ENCODE assay signal across 25 cellular contexts in the genomic region with DNA sequence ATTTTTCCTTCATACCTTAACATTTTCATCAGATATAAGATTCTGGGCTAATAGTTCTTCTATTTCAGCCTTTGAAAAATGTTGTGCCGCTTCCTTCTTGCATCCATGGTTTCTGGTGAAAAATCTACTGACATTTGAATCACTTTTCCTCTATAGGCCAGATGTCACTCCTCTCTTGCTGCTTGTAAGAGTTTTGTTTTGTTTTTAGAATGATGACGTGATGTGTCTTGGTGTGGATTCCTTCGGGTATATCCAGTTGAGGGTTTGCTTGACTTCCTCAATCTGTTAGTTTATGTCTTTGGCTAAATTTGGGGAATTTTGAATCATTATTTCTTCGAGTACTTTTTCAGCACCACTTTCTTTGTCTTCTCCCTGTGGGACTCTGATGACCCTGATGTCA.
"Had no signal": no experiment of that assay in that cellular context is flagged by ENCODE, and none has a peak within 500 bp of the region (broad histone marks: within the 10 kb centered on the region; RNA-seq: fewer than 3 reads in every experiment).

No MANE protein-coding gene starts in this region.

- H3K9me3 ChIP-seq: body of pancreas, lower lobe of right lung, vagina had no signal

- H3K27ac ChIP-seq: body of pancreas, cardiac muscle cell, left lung, lower lobe of right lung, neural progenitor cell, skin epidermis, vagina had no signal

- H3K27me3 Mint-ChIP-seq: type B pancreatic cell had no signal

- H3K4me1 ChIP-seq: body of pancreas, lower lobe of right lung, neural progenitor cell, vagina had no signal

- H3K27ac Mint-ChIP-seq: activated naive CD8-positive, alpha-beta T cell; activated T-cell treated with anti-CD3 and anti-CD28 coated beads, Interleukin-2, amount 50 U/mL, for 72 hours; naive thymus-derived CD8-positive, alpha-beta T cell; neural progenitor cell; type B pancreatic cell; WTC11 had no signal

- H3K4me3 ChIP-seq: body of pancreas, cardiac muscle cell, left lung, lower lobe of right lung, neural progenitor cell, skin epidermis, vagina had no signal

- H3K4me3 Mint-ChIP-seq: activated naive CD8-positive, alpha-beta T cell; activated T-cell treated with anti-CD3 and anti-CD28 coated beads, Interleukin-2, amount 50 U/mL, for 72 hours; naive thymus-derived CD8-positive, alpha-beta T cell; neural progenitor cell; type B pancreatic cell; WTC11 had no signal

- H3K36me3 Mint-ChIP-seq: neural progenitor cell, type B pancreatic cell had no signal

- H3K36me3 ChIP-seq: cardiac muscle cell, left lung, lower lobe of right lung, vagina had no signal

- H3K4me1 Mint-ChIP-seq: naive thymus-derived CD8-positive, alpha-beta T cell; WTC11 had no signal

- H3K27me3 ChIP-seq: body of pancreas, cardiac muscle cell, left lung, neural progenitor cell, vagina had no signal

- DNase-seq: activated naive CD4-positive, alpha-beta T cell; activated T-cell treated with anti-CD3 and anti-CD28 coated beads for 4 hours; activated T-cell treated with anti-CD3 and anti-CD28 coated beads, Interleukin-2, amount 50 U/mL, for 72 hours; anterior cingulate cortex; body of pancreas; cortex of kidney; foreskin melanocyte; kidney glomerular epithelial cell; left lung; lower lobe of right lung; mesenchymal stem cell; naive thymus-derived CD8-positive, alpha-beta T cell; posterior cingulate gyrus; stimulated activated CD4-positive, alpha-beta T cell treated with anti-CD3 and anti-CD28 coated beads, Interleukin-12 subunit alpha, Interleukin-12 subunit beta, amount 100 ng/mL, for 4 hours; stimulated activated CD4-positive, alpha-beta T cell treated with anti-CD3 and anti-CD28 coated beads, Interleukin-4, amount 100 ng/mL, for 1 hour; stimulated activated naive CD8-positive, alpha-beta T cell treated with anti-CD3 and anti-CD28 coated beads, Interleukin-15, Interleukin-2, amounts not matched to agents 100 U/mL and 50 U/mL, for 24 hours; substantia nigra; T-helper 2 cell had no signal
